32 cellular contexts compared by ENCODE assay signal in the genomic region with DNA sequence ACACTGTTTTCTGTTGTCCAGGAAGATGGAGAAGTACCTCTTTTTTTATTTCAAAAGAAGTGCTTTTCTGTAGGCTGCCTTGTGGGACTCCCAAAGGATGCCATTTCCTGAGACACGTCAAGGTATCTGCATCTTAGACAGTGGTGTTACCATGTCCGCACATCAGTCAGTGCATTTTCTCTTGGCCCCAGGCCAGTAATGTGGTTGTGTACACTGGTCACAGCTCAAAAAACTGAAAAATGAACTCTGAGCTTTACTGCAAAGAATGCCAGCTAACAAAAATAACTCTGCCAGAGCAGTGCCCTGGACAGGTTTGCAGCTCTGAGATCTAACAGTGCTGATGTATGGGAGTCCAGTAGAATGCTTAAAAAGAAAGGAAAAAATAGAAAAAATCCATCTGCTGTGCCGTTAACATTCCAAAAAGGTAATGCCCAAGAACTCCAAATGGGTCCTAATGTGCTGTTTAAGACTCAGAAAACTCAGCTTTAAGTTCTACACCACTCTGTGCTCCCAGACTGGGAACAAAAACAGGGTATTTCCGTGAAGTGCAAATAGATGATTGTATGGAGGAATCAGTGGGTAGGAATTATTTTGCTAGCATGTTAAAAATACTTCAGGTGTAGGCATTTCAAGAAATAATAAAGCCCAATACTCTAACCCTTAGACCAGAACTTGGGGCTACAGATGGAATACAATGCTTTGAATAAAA.
A peak's percentile ranks its signal among the peaks of the same experiment; 100 is the strongest.
DNase-seq lines count a peak whose midpoint lies in the region; ATAC-seq and TF ChIP-seq lines count a peak whose summit lies in the region.
"Had no signal": no experiment of that assay in that cellular context is flagged by ENCODE, and none has a peak within 500 bp of the region (broad histone marks: within the 10 kb centered on the region; RNA-seq: fewer than 3 reads in every experiment).

No MANE protein-coding gene starts in this region.

- H3K27ac ChIP-seq in SJCRH30, result no peak overlapping the region
- H3K27ac ChIP-seq in coronary artery, result peak overlapping the region; percentile 17 to 81
- H3K27ac ChIP-seq: HL-60, KMS-11, upper lobe of left lung had no signal

- ATAC-seq in activated CD8-positive, alpha-beta T cell treated with anti-CD3 and anti-CD28 coated beads for 36 hours, result no peak
- ATAC-seq: activated CD4-positive, CD25-positive, alpha-beta regulatory T cell treated with anti-CD3 and anti-CD28 coated beads, Interleukin-2, amount 50 U/mL, for 24 hours; effector memory CD8-positive, alpha-beta T cell; naive thymus-derived CD8-positive, alpha-beta T cell; sciatic nerve had no signal

- H3K4me3 ChIP-seq in SJCRH30 (no peak overlapping the region), coronary artery (no peak overlapping the region)
- H3K4me3 ChIP-seq: lung, upper lobe of left lung had no signal

- no peak for TF ChIP-seq CTCF in coronary artery (IDR thresholded peaks at IDR 0.05)
- TF ChIP-seq CTCF in activated CD8-positive, alpha-beta T cell treated with anti-CD3 and anti-CD28 coated beads for 36 hours (IDR thresholded peaks at IDR 0.05), result no peak

- H3K36me3 ChIP-seq in SJCRH30, result no peaks in the 10 kb centered on the region
- H3K36me3 ChIP-seq: upper lobe of left lung had no signal

- H3K27me3 Mint-ChIP-seq in activated CD8-positive, alpha-beta T cell treated with anti-CD3 and anti-CD28 coated beads for 36 hours, result peaks cover 2% of the 10 kb centered on the region
- no peaks in the 10 kb centered on the region for H3K27me3 Mint-ChIP-seq in activated CD4-positive, alpha-beta memory T cell treated with anti-CD3 and anti-CD28 coated beads, Interleukin-2, amount 10 ng/mL, durations not matched to agents 7 days and 5 days
- H3K27me3 Mint-ChIP-seq: B cell; effector memory CD8-positive, alpha-beta T cell; progenitor cell of endocrine pancreas had no signal

- H3K27ac Mint-ChIP-seq in activated CD8-positive, alpha-beta T cell treated with anti-CD3 and anti-CD28 coated beads for 36 hours, result no peak overlapping the region
- no peak overlapping the region for H3K27ac Mint-ChIP-seq in activated CD4-positive, alpha-beta memory T cell treated with anti-CD3 and anti-CD28 coated beads, Interleukin-2, amount 10 ng/mL, durations not matched to agents 7 days and 5 days
- H3K27ac Mint-ChIP-seq: activated T-helper 1 cell treated with anti-CD3 and anti-CD28 coated beads, Interleukin-12 subunit alpha, Interleukin-12 subunit beta, Interleukin-2, Interleukin-4 antibody, amounts not matched to agents 30 ng/mL and 10 ng/mL and 1 ng/mL, durations not matched to agents 14 hours and 24 hours and 36 hours; B cell; effector memory CD8-positive, alpha-beta T cell; naive thymus-derived CD8-positive, alpha-beta T cell; progenitor cell of endocrine pancreas had no signal

- no peaks in the 10 kb centered on the region for H3K36me3 Mint-ChIP-seq in activated CD8-positive, alpha-beta T cell treated with anti-CD3 and anti-CD28 coated beads for 36 hours (ENCODE audit: low read depth)
- no peaks in the 10 kb centered on the region for H3K36me3 Mint-ChIP-seq in activated CD4-positive, alpha-beta memory T cell treated with anti-CD3 and anti-CD28 coated beads, Interleukin-2, amount 10 ng/mL, durations not matched to agents 7 days and 5 days (ENCODE audit: low read depth)
- H3K36me3 Mint-ChIP-seq: naive thymus-derived CD8-positive, alpha-beta T cell had no signal

- H3K9me3 Mint-ChIP-seq in activated CD8-positive, alpha-beta T cell treated with anti-CD3 and anti-CD28 coated beads for 36 hours, result no peaks in the 10 kb centered on the region
- peaks cover 4% of the 10 kb centered on the region for H3K9me3 Mint-ChIP-seq in activated CD4-positive, alpha-beta memory T cell treated with anti-CD3 and anti-CD28 coated beads, Interleukin-2, amount 10 ng/mL, durations not matched to agents 7 days and 5 days
- H3K9me3 Mint-ChIP-seq: activated T-helper 1 cell treated with anti-CD3 and anti-CD28 coated beads, Interleukin-12 subunit alpha, Interleukin-12 subunit beta, Interleukin-2, Interleukin-4 antibody, amounts not matched to agents 30 ng/mL and 10 ng/mL and 1 ng/mL, durations not matched to agents 14 hours and 24 hours and 36 hours; H9 had no signal

- intact Hi-C loops in activated CD8-positive, alpha-beta T cell treated with anti-CD3 and anti-CD28 coated beads for 36 hours (cut with micrococcal nuclease), result no loop called here

- no peaks in the 10 kb centered on the region for H3K4me1 Mint-ChIP-seq in activated CD8-positive, alpha-beta T cell treated with anti-CD3 and anti-CD28 coated beads for 36 hours (ENCODE audit: low read depth)
- no peaks in the 10 kb centered on the region for H3K4me1 Mint-ChIP-seq in activated CD4-positive, alpha-beta memory T cell treated with anti-CD3 and anti-CD28 coated beads, Interleukin-2, amount 10 ng/mL, durations not matched to agents 7 days and 5 days
- H3K4me1 Mint-ChIP-seq: B cell had no signal

- H3K4me3 Mint-ChIP-seq in activated CD8-positive, alpha-beta T cell treated with anti-CD3 and anti-CD28 coated beads for 36 hours, result no peak overlapping the region
- no peak overlapping the region for H3K4me3 Mint-ChIP-seq in activated CD4-positive, alpha-beta memory T cell treated with anti-CD3 and anti-CD28 coated beads, Interleukin-2, amount 10 ng/mL, durations not matched to agents 7 days and 5 days
- H3K4me3 Mint-ChIP-seq: activated T-helper 1 cell treated with anti-CD3 and anti-CD28 coated beads, Interleukin-12 subunit alpha, Interleukin-12 subunit beta, Interleukin-2, Interleukin-4 antibody, amounts not matched to agents 30 ng/mL and 10 ng/mL and 1 ng/mL, durations not matched to agents 14 hours and 24 hours and 36 hours; B cell; effector memory CD8-positive, alpha-beta T cell; H9; naive thymus-derived CD8-positive, alpha-beta T cell had no signal

- DNase-seq in G401 (ENCODE audit: low spot score), result peak; percentile 15
- DNase-seq in SJCRH30, result peak; percentile 2 to 3
- DNase-seq in coronary artery (ENCODE audit: low spot score), result no peak
- DNase-seq in myocyte (ENCODE audit: low read depth), result peak; percentile 35
- DNase-seq in NOMO-1 treated with dmso at 0.1 percent for 144 hours (lab: John Stamatoyannopoulos, UW; ENCODE audit: unreplicated experiment), result no peak
- DNase-seq in activated effector memory CD4-positive, alpha-beta T cell treated with Interleukin-2 at 50 U/mL for 16 hours, result no peak
- no peak for DNase-seq in activated CD8-positive, alpha-beta T cell treated with anti-CD3 and anti-CD28 coated beads for 36 hours
- DNase-seq in activated CD4-positive, alpha-beta memory T cell treated with anti-CD3 and anti-CD28 coated beads, Interleukin-2, amount 10 ng/mL, durations not matched to agents 7 days and 5 days, result no peak
- DNase-seq: ACHN; activated CD4-positive, alpha-beta T cell treated with anti-CD3 and anti-CD28 coated beads, Interleukin-2, amount 50 U/mL, for 4 hours; activated naive CD4-positive, alpha-beta T cell treated with anti-CD3 and anti-CD28 coated beads, Interleukin-2, amount 50 U/mL, for 16 hours; amniotic stem cell; DMS 273 treated with DMSO at 0.1 percent for 48 hours; effector memory CD8-positive, alpha-beta T cell; H9; naive thymus-derived CD8-positive, alpha-beta T cell; NCI-H1417 treated with DMSO at 0.1 percent for 48 hours; NCI-H2081; NCI-H345; NCI-H82; nucleus accumbens; stimulated activated CD4-positive, alpha-beta T cell treated with anti-CD3 and anti-CD28 coated beads, Interleukin-4, amount 100 ng/mL, for 24 hours; T-helper 2 cell; upper lobe of left lung had no signal

- CTCF ChIA-PET in activated CD8-positive, alpha-beta T cell treated with anti-CD3 and anti-CD28 coated beads for 36 hours (lab: Charles Lee), result no interaction called here
- CTCF ChIA-PET in activated CD4-positive, alpha-beta memory T cell treated with anti-CD3 and anti-CD28 coated beads, Interleukin-2, amount 10 ng/mL, durations not matched to agents 7 days and 5 days (lab: Charles Lee), result no interaction called here

- POLR2A ChIA-PET in activated CD8-positive, alpha-beta T cell treated with anti-CD3 and anti-CD28 coated beads for 36 hours (lab: Charles Lee), result no interaction called here
- POLR2A ChIA-PET in activated CD4-positive, alpha-beta memory T cell treated with anti-CD3 and anti-CD28 coated beads, Interleukin-2, amount 10 ng/mL, durations not matched to agents 7 days and 5 days (lab: Charles Lee), result no interaction called here

- in situ Hi-C loops in G401 (cut with HindIII; ENCODE audit: low sequenced_read_pairs), result no loop called here

- H3K4me1 ChIP-seq in SJCRH30, result no peaks in the 10 kb centered on the region
- H3K4me1 ChIP-seq: upper lobe of left lung had no signal

- no peaks in the 10 kb centered on the region for H3K27me3 ChIP-seq in SJCRH30
- H3K27me3 ChIP-seq: upper lobe of left lung had no signal

- no peaks in the 10 kb centered on the region for H3K9me3 ChIP-seq in SJCRH30 (replicated peaks)
- H3K9me3 ChIP-seq: upper lobe of left lung had no signal

Comparison
In these comparisons a context has a peak if more than half of its experiments do, and no peak if none do; other contexts are left out.
1. DNase-seq: peak in G401 (single experiment), SJCRH30 (2 of 2) and myocyte (single experiment); none in coronary artery (single experiment), NOMO-1 treated with dmso at 0.1 percent for 144 hours (single experiment), activated effector memory CD4-positive, alpha-beta T cell treated with Interleukin-2 at 50 U/mL for 16 hours (single experiment), activated CD8-positive, alpha-beta T cell treated with anti-CD3 and anti-CD28 coated beads for 36 hours (single experiment) and activated CD4-positive, alpha-beta memory T cell treated with anti-CD3 and anti-CD28 coated beads, Interleukin-2, amount 10 ng/mL, durations not matched to agents 7 days and 5 days (single experiment).